ENCODE assay signal across 8 cellular contexts in the genomic region with DNA sequence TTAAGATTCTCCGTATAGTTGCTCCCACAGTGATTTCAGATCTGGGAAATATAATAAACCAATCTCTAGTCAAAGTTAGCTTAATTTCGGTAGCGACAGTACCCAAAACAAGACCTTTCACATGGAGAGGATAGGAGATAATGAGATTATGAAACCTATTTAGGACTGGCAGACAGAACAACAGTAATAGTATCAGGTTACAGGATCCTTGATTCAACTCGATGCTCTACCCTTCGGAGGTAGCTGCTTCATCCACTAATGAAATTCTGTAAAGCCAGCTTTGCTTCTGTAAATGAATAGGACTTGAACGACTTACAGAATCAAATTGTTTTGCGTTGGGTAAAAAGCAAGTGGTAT. TPM values are rescaled to one million over a fixed set of nuclear protein-coding genes. Genes with fewer than 3 reads are reported as not detected.
DNase-seq lines count a peak whose midpoint lies in the region; ATAC-seq, FAIRE-seq and TF ChIP-seq lines count a peak whose summit lies in the region.

No MANE protein-coding gene starts in this region.

- POLR2A ChIA-PET in activated naive CD8-positive, alpha-beta T cell treated with anti-CD3 and anti-CD28 coated beads, Interleukin-2, amount 10 ng/mL, durations not matched to agents 7 days and 5 days (lab: Charles Lee) = interaction anchor here (0.7 to 2.9 kb wide), 18 partner anchors 9 to 1378 kb away, joined by 3 to 17 read pairs (median 4); a partner anchor contains a TSS

- dilution Hi-C loops in keratinocyte (cut with MboI; ENCODE audit: extremely low pct_ligation_motif_present, low sequenced_read_pairs) = no loop called here

- peak overlapping the region; percentile 98 for H3K27ac Mint-ChIP-seq in activated naive CD8-positive, alpha-beta T cell treated with anti-CD3 and anti-CD28 coated beads, Interleukin-2, amount 10 ng/mL, durations not matched to agents 7 days and 5 days

- no peaks in the 10 kb centered on the region for H3K9me2 ChIP-seq in GM23248 (ENCODE audit: insufficient read depth)

- FAIRE-seq in keratinocyte (lab: Jason Lieb, UNC) = peak; percentile 65

- H3K4me2 ChIP-seq in GM23248 (ENCODE audit: unreplicated experiment) (peak overlapping the region; percentile 91), keratinocyte (ENCODE audit: control insufficient read depth, extremely low read depth, insufficient read depth, low read depth, low read length) (peak overlapping the region; percentile 69)

- peaks cover 66% of the 10 kb centered on the region for H3F3A ChIP-seq in GM23248 (ENCODE audit: insufficient read depth)

- DNase-seq in EL (peak; percentile 52), GM23248 (peak; percentile 71), NCI-H2029 (lab: John Stamatoyannopoulos, UW) (peak; percentile 33), keratinocyte (ENCODE audit: low read depth, low spot score) (no peak), suprapubic skin (ENCODE audit: low spot score in 2 of 2) (no peak), cerebellar cortex (ENCODE audit: low spot score) (no peak)
- no peak for DNase-seq in activated naive CD8-positive, alpha-beta T cell treated with anti-CD3 and anti-CD28 coated beads, Interleukin-2, amount 10 ng/mL, durations not matched to agents 7 days and 5 days

- no peak for TF ChIP-seq CTCF in keratinocyte (optimal IDR thresholded peaks at IDR 0.05 in 1 of 3, IDR thresholded peaks at IDR 0.05 in 1 of 3, conservative IDR thresholded peaks at IDR 0.05 in 1 of 3; ENCODE audit: extremely low read depth in 1 of 3, insufficient read depth in 2 of 3, low read length in 3 of 3)
- TF ChIP-seq CTCF in suprapubic skin (IDR thresholded peaks at IDR 0.05) = no peak

- no peaks in the 10 kb centered on the region for H3K9me3 Mint-ChIP-seq in activated naive CD8-positive, alpha-beta T cell treated with anti-CD3 and anti-CD28 coated beads, Interleukin-2, amount 10 ng/mL, durations not matched to agents 7 days and 5 days

- in situ Hi-C loops in GM23248 (cut with MboI) = no loop called here

- H3K4me3 Mint-ChIP-seq in activated naive CD8-positive, alpha-beta T cell treated with anti-CD3 and anti-CD28 coated beads, Interleukin-2, amount 10 ng/mL, durations not matched to agents 7 days and 5 days = peak overlapping the region; percentile 99

- no peak for TF ChIP-seq POLR2A in suprapubic skin (IDR thresholded peaks at IDR 0.05)

- H3K4me1 ChIP-seq in GM23248 (ENCODE audit: insufficient read depth) = peaks cover 45% of the 10 kb centered on the region
- peaks cover 9% of the 10 kb centered on the region for H3K4me1 ChIP-seq in keratinocyte (ENCODE audit: control insufficient read depth, extremely low read depth, insufficient read depth, low read length)
- H3K4me1 ChIP-seq in suprapubic skin = peaks cover 33% of the 10 kb centered on the region

- H3K27me3 Mint-ChIP-seq in activated naive CD8-positive, alpha-beta T cell treated with anti-CD3 and anti-CD28 coated beads, Interleukin-2, amount 10 ng/mL, durations not matched to agents 7 days and 5 days = no peaks in the 10 kb centered on the region

- H3K36me3 ChIP-seq in GM23248 (ENCODE audit: low read depth) = no peaks in the 10 kb centered on the region
- H3K36me3 ChIP-seq in keratinocyte (ENCODE audit: control insufficient read depth in 2 of 2, extremely low read depth in 1 of 2, insufficient read depth in 2 of 2, low read length in 2 of 2) = peaks cover 1 to 4% of the 10 kb centered on the region in 2 experiments
- no peaks in the 10 kb centered on the region for H3K36me3 ChIP-seq in suprapubic skin

- H3K27me3 ChIP-seq in GM23248 (replicated peaks; ENCODE audit: insufficient read depth) (no peaks in the 10 kb centered on the region), keratinocyte (ENCODE audit: control insufficient read depth, extremely low read depth, insufficient read depth, low read length) (no peaks in the 10 kb centered on the region), suprapubic skin (no peaks in the 10 kb centered on the region)

- no peaks in the 10 kb centered on the region for H3K9me1 ChIP-seq in keratinocyte (ENCODE audit: control insufficient read depth, extremely low read depth, insufficient read depth, low read length)

- H3K27ac ChIP-seq in GM23248 (peak overlapping the region; percentile 92), keratinocyte (ENCODE audit: control insufficient read depth, insufficient read depth, low read length) (peak overlapping the region; percentile 97), suprapubic skin (peak overlapping the region; percentile 100)

- H3K9me3 ChIP-seq in GM23248 (ENCODE audit: low read depth) = no peaks in the 10 kb centered on the region
- H3K9me3 ChIP-seq in keratinocyte (ENCODE audit: control insufficient read depth, low read depth, low read length) = no peaks in the 10 kb centered on the region
- H3K9me3 ChIP-seq in suprapubic skin = no peaks in the 10 kb centered on the region

- peaks cover 23% of the 10 kb centered on the region for H4K20me1 ChIP-seq in GM23248 (ENCODE audit: insufficient read depth)
- H4K20me1 ChIP-seq in keratinocyte (ENCODE audit: control insufficient read depth, extremely low read depth, insufficient read depth, low read length) = peaks cover 16% of the 10 kb centered on the region

- peaks cover 16% of the 10 kb centered on the region for H3K36me3 Mint-ChIP-seq in activated naive CD8-positive, alpha-beta T cell treated with anti-CD3 and anti-CD28 coated beads, Interleukin-2, amount 10 ng/mL, durations not matched to agents 7 days and 5 days

- H3K4me3 ChIP-seq in GM23248 (peak overlapping the region; percentile 94), keratinocyte (ENCODE audit: control insufficient read depth in 2 of 3, extremely low read depth in 1 of 3, insufficient read depth in 2 of 3, low read depth in 1 of 3, low read length in 3 of 3) (peak overlapping the region; percentile 44 to 91 (median 89)), suprapubic skin (peak overlapping the region; percentile 100)

- H3K9ac ChIP-seq in GM23248 (peak overlapping the region; percentile 97), keratinocyte (ENCODE audit: control insufficient read depth, extremely low read depth, insufficient read depth, low read length) (peak overlapping the region; percentile 94)

- TF ChIP-seq EP300 in suprapubic skin (IDR thresholded peaks at IDR 0.05) = no peak

- H3K79me2 ChIP-seq in GM23248 (ENCODE audit: insufficient read depth) = peaks cover 44% of the 10 kb centered on the region
- H3K79me2 ChIP-seq in keratinocyte (ENCODE audit: control insufficient read depth, insufficient read depth, low read length) = peaks cover 45% of the 10 kb centered on the region

- ATAC-seq in activated naive CD8-positive, alpha-beta T cell treated with anti-CD3 and anti-CD28 coated beads, Interleukin-2, amount 10 ng/mL, durations not matched to agents 7 days and 5 days (ENCODE audit: low read depth) = no peak
- no peak for ATAC-seq in HG02840 (IDR thresholded peaks at IDR 0.05; ENCODE audit: low FRiP score, unreplicated experiment)

- H3K4me1 Mint-ChIP-seq in activated naive CD8-positive, alpha-beta T cell treated with anti-CD3 and anti-CD28 coated beads, Interleukin-2, amount 10 ng/mL, durations not matched to agents 7 days and 5 days = peaks cover 21% of the 10 kb centered on the region

- WGBS in GM23248 (ENCODE audit: low coverage in 1 of 2, low lambda C conversion rate in 2 of 2, missing lambda C conversion rate in 2 of 2), 2 experiments = 1 to 3% methylated on average over 7 of the region's 7 CpGs
- under 1% methylated on average over 7 of the region's 7 CpGs for WGBS in suprapubic skin

- peak overlapping the region; percentile 90 for H2AFZ ChIP-seq in GM23248
- H2AFZ ChIP-seq in keratinocyte (ENCODE audit: control insufficient read depth, low read length) = peak overlapping the region; percentile 44

RNA-seq across cellular contexts. Expression of a gene that starts 0.5 kb away (rescaled TPM):
- 21.4 and 24.9 TPM in 2 replicates for total RNA-seq in GM23248 (2014; rRNA removed; shearing (Covaris generic))
- 60.6 and 66.2 TPM in 2 replicates for polyA plus RNA-seq in GM23248 (2016; fragmentation: Nextera tagmentation; extraction: Ambion mirVana)
- 10 to 100 TPM; 45.3 to 51.8 TPM for total RNA-seq in activated naive CD8-positive, alpha-beta T cell treated with anti-CD3 and anti-CD28 coated beads, Interleukin-2, amount 10 ng/mL, durations not matched to agents 7 days and 5 days
- 12.8 to 25.0 TPM (median 24.6 TPM) in 3 replicates for polyA plus RNA-seq in keratinocyte
- 43.4 TPM for polyA plus RNA-seq in keratinocyte (2011; ENCODE audit: low read depth)
- 16.5 and 25.9 TPM in 2 replicates for polyA plus RNA-seq in keratinocyte (2011; cell fraction: cytosol; rRNA removed)
- polyA plus RNA-seq in keratinocyte (2011; cell fraction: nucleus; rRNA removed) = 33.3 and 42.7 TPM in 2 replicates
- 29.6 and 55.2 TPM in 2 replicates for polyA plus RNA-seq in keratinocyte (2012; ENCODE audit: low replicate concordance)
- polyA minus RNA-seq in keratinocyte = 6.2 to 20.7 TPM (median 14.2 TPM) in 3 replicates
- 21.9 TPM for polyA minus RNA-seq in keratinocyte (2011; cell fraction: cytosol; rRNA and poly(A)+ RNA removed)
- polyA minus RNA-seq in keratinocyte (2011; cell fraction: nucleus; rRNA and poly(A)+ RNA removed) = 12.5 and 18.5 TPM in 2 replicates
- 10 to 100 TPM; 15.3 to 35.4 (median 29.2) TPM for total RNA-seq in suprapubic skin

Comparison
In these comparisons a context has a peak if more than half of its experiments do, and no peak if none do; other contexts are left out.
1. DNase-seq: peak in EL (single experiment), GM23248 (single experiment) and NCI-H2029 (single experiment); none in activated naive CD8-positive, alpha-beta T cell treated with anti-CD3 and anti-CD28 coated beads, Interleukin-2, amount 10 ng/mL, durations not matched to agents 7 days and 5 days (single experiment), keratinocyte (single experiment), suprapubic skin (0 of 2) and cerebellar cortex (single experiment).
2. Peak in every context shown above with its lines, with median percentiles within 50 percentile points of each other: H3K27ac ChIP-seq and H3K4me3 ChIP-seq.